In genomic region chr1:231037585-231038517, GRCh38 we compare ENCODE assay signal across 1 cellular context.
TF ChIP-seq lines count a peak whose summit lies in the region.

No MANE protein-coding gene starts in this region.

TF ChIP-seq in HEK293, 187 proteins besides CTCF, POLR2A, EP300 and RAD21 (continued from another document and continues in another):
- TF ChIP-seq AEBP2 (tag by site-specific recombination; IDR thresholded peaks at IDR 0.05; ENCODE audit: borderline replicate concordance) (no peak), KLF10 (tag by site-specific recombination; IDR thresholded peaks at IDR 0.05) (peak; percentile 77), MZF1 (tag by site-specific recombination; IDR thresholded peaks at IDR 0.05; ENCODE audit: borderline replicate concordance) (peak; percentile 74), ZNF112 (tag by site-specific recombination; IDR thresholded peaks at IDR 0.05) (no peak), ZNF791 (tag by site-specific recombination; IDR thresholded peaks at IDR 0.05) (no peak), ZNF658 (tag by site-specific recombination; IDR thresholded peaks at IDR 0.05) (no peak), ZNF248 (tag by site-specific recombination; IDR thresholded peaks at IDR 0.05) (no peak), ZFP41 (tag by site-specific recombination; IDR thresholded peaks at IDR 0.05; ENCODE audit: borderline replicate concordance) (no peak), ZBTB20 (tag by site-specific recombination; IDR thresholded peaks at IDR 0.05) (no peak), ZBTB49 (tag by site-specific recombination; IDR thresholded peaks at IDR 0.05; ENCODE audit: low read depth) (no peak), KLF1 (tag by site-specific recombination; IDR thresholded peaks at IDR 0.05) (no peak), ZNF629 (tag by site-specific recombination; IDR thresholded peaks at IDR 0.05) (peak; percentile 91), ZNF223 (tag by site-specific recombination; IDR thresholded peaks at IDR 0.05) (no peak), ZNF266 (tag by site-specific recombination; IDR thresholded peaks at IDR 0.05; ENCODE audit: low read depth) (no peak), PRDM10 (tag by site-specific recombination; IDR thresholded peaks at IDR 0.05) (peak; percentile 25), YY1 (tag by site-specific recombination; IDR thresholded peaks at IDR 0.05) (peak; percentile 62; the same call in 1 of the 2 replicates), ZNF639 (tag by site-specific recombination; IDR thresholded peaks at IDR 0.05) (no peak), ZNF664 (tag by site-specific recombination; IDR thresholded peaks at IDR 0.05) (peak; percentile 83), TCF7L2 (IDR thresholded peaks at IDR 0.05; ENCODE audit: borderline replicate concordance, low read depth, low read length) (peak; percentile 100), ZBTB17 (tag by site-specific recombination; IDR thresholded peaks at IDR 0.05) (peak; percentile 27; the same call in 1 of the 2 replicates), ZNF350 (tag by site-specific recombination; IDR thresholded peaks at IDR 0.05) (no peak), ZNF571 (tag by site-specific recombination; IDR thresholded peaks at IDR 0.05) (no peak), ELK4 (IDR thresholded peaks at IDR 0.05; ENCODE audit: borderline replicate concordance, low read depth, low read length) (no peak), ZNF324 (tag by site-specific recombination; IDR thresholded peaks at IDR 0.05) (no peak), ZNF24 (tag by site-specific recombination; IDR thresholded peaks at IDR 0.05) (no peak), ZNF394 (tag by site-specific recombination; IDR thresholded peaks at IDR 0.05; ENCODE audit: borderline replicate concordance) (no peak), SCRT2 (tag by site-specific recombination; IDR thresholded peaks at IDR 0.05) (no peak), KLF17 (tag by site-specific recombination; IDR thresholded peaks at IDR 0.05) (no peak), GFI1B (tag by site-specific recombination; IDR thresholded peaks at IDR 0.05) (peak; percentile 61; the same call in 1 of the 2 replicates), ZNF548 (tag by site-specific recombination; IDR thresholded peaks at IDR 0.05) (no peak), ZNF837 (tag by site-specific recombination; IDR thresholded peaks at IDR 0.05) (no peak), ZNF366 (tag by site-specific recombination; conservative IDR thresholded peaks at IDR 0.05) (0 out of 2 replicates have a peak, but pooled peaks have one; percentile 22), ZNF544 (tag by site-specific recombination; IDR thresholded peaks at IDR 0.05) (no peak), ZNF600 (tag by site-specific recombination; IDR thresholded peaks at IDR 0.05) (peak; percentile 96), ZNF274 (IDR thresholded peaks at IDR 0.05; ENCODE audit: low read length) (no peak), ZNF274 (tag by site-specific recombination; IDR thresholded peaks at IDR 0.05; ENCODE audit: borderline replicate concordance) (no peak), PATZ1 (tag by site-specific recombination; IDR thresholded peaks at IDR 0.05) (no peak), ZBTB1 (tag by site-specific recombination; IDR thresholded peaks at IDR 0.05) (no peak), PRDM6 (tag by site-specific recombination; IDR thresholded peaks at IDR 0.05) (peak; percentile 92), GLIS2 (tag by site-specific recombination; IDR thresholded peaks at IDR 0.05) (no peak), ZNF133 (tag by site-specific recombination; IDR thresholded peaks at IDR 0.05) (no peak), ZNF335 (tag by site-specific recombination; conservative IDR thresholded peaks at IDR 0.05) (peak; percentile 39), ZNF280D (tag by site-specific recombination; IDR thresholded peaks at IDR 0.05) (no peak), KLF9 (tag by site-specific recombination; IDR thresholded peaks at IDR 0.05; ENCODE audit: low read depth) (no peak), ZNF423 (tag by site-specific recombination; IDR thresholded peaks at IDR 0.05) (peak; percentile 81), ZBTB26 (tag by site-specific recombination; optimal IDR thresholded peaks at IDR 0.05) (no peak)
